19 cellular contexts compared by ENCODE assay signal in genomic region chr7:116327135-116327534, GRCh38.
"Had no signal": no experiment of that assay in that cellular context is flagged by ENCODE, and none has a peak within 500 bp of the region (broad histone marks: within the 10 kb centered on the region; RNA-seq: fewer than 3 reads in every experiment).

No MANE protein-coding gene starts in this region.

- FAIRE-seq: frontal cortex had no signal

- H3K27me3 ChIP-seq: colonic mucosa, esophagus squamous epithelium, spleen, testis had no signal

- H3K27ac ChIP-seq: colonic mucosa, prostate gland, testis had no signal

- DNase-seq: activated CD4-positive, alpha-beta T cell treated with anti-CD3 and anti-CD28 coated beads for 1 hour; activated CD4-positive, alpha-beta T cell treated with anti-CD3 and anti-CD28 coated beads, Interleukin-2, amount 50 U/mL, for 4 hours; activated naive CD4-positive, alpha-beta T cell treated with Interleukin-2 at 50 U/mL for 16 hours; activated naive CD8-positive, alpha-beta T cell treated with anti-CD3 and anti-CD28 coated beads, Interleukin-2, amount 50 U/mL, for 24 hours; activated T-cell treated with anti-CD3 and anti-CD28 coated beads for 4 hours; caudate nucleus; colonic mucosa; esophagus squamous epithelium; head of caudate nucleus; immature natural killer cell; occipital lobe; right cardiac atrium; spleen; stimulated activated naive CD8-positive, alpha-beta T cell treated with anti-CD3 and anti-CD28 coated beads, Interleukin-15, amount 100 ng/mL, for 72 hours; T-helper 1 cell; testis had no signal

- H3K9me3 ChIP-seq: colonic mucosa, esophagus squamous epithelium, prostate gland, spleen, testis had no signal

- ATAC-seq: activated naive CD8-positive, alpha-beta T cell treated with anti-CD3 and anti-CD28 coated beads, Interleukin-2, amount 50 U/mL, for 24 hours; activated T-helper 17 cell treated with anti-CD3 and anti-CD28 coated beads, Interleukin-2, amount 50 U/mL, for 72 hours; right cardiac atrium; stimulated activated naive CD8-positive, alpha-beta T cell treated with anti-CD3 and anti-CD28 coated beads, Interleukin-15, amount 100 ng/mL, for 72 hours had no signal

- H3K4me1 ChIP-seq: colonic mucosa, prostate gland, spleen had no signal

- H3K4me3 ChIP-seq: colonic mucosa, esophagus squamous epithelium, prostate gland, spleen, testis had no signal

- H3K36me3 ChIP-seq: colonic mucosa, esophagus squamous epithelium, prostate gland, spleen had no signal
